ENCODE assay signal across 24 cellular contexts in genomic region chr3:167209011-167209410, GRCh38.
A peak's percentile ranks its signal among the peaks of the same experiment; 100 is the strongest.
DNase-seq lines count a peak whose midpoint lies in the region; ATAC-seq, FAIRE-seq and TF ChIP-seq lines count a peak whose summit lies in the region.
"Had no signal": no experiment of that assay in that cellular context is flagged by ENCODE, and none has a peak within 500 bp of the region (broad histone marks: within the 10 kb centered on the region; RNA-seq: fewer than 3 reads in every experiment).

No MANE protein-coding gene starts in this region.

- H2AK5ac ChIP-seq in mesendoderm (ENCODE audit: low read length) = no peak overlapping the region

- H3K27ac Mint-ChIP-seq in GM23338 = no peak overlapping the region
- H3K27ac Mint-ChIP-seq: HFFc6, IgD-negative memory B cell, T-cell had no signal

- no peaks in the 10 kb centered on the region for H3K36me3 Mint-ChIP-seq in GM23338 (ENCODE audit: low read depth)
- H3K36me3 Mint-ChIP-seq: CD4-positive, CD25-positive, alpha-beta regulatory T cell; IgD-negative memory B cell; T-cell had no signal

- no peaks in the 10 kb centered on the region for H3K27me3 ChIP-seq in GM23338 (ENCODE audit: insufficient read depth)
- H3K27me3 ChIP-seq in mesendoderm (ENCODE audit: insufficient read depth, low read length, poor library complexity) = no peaks in the 10 kb centered on the region
- H3K27me3 ChIP-seq: Peyer's patch had no signal

- no peak overlapping the region for H3K4me3 ChIP-seq in GM23338
- no peak overlapping the region for H3K4me3 ChIP-seq in mesendoderm (ENCODE audit: low read length)
- H3K4me3 ChIP-seq: Peyer's patch had no signal

- H3K4me2 ChIP-seq in GM23338 = no peak overlapping the region
- H3K4me2 ChIP-seq in mesendoderm (ENCODE audit: low read length) = no peak overlapping the region
- H3K4me2 ChIP-seq: SK-N-SH had no signal

- H3K79me1 ChIP-seq in mesendoderm (ENCODE audit: low read length) = no peaks in the 10 kb centered on the region

- no peak overlapping the region for H3K23ac ChIP-seq in mesendoderm (ENCODE audit: low read length)

- no peak overlapping the region for H2AFZ ChIP-seq in GM23338

- H2BK120ac ChIP-seq in mesendoderm (ENCODE audit: low read depth, low read length) = no peak overlapping the region

- H3K27ac ChIP-seq in GM23338 (ENCODE audit: low read depth) (no peak overlapping the region), VCaP (no peak overlapping the region), mesendoderm (ENCODE audit: low read depth, low read length) (no peak overlapping the region)
- H3K27ac ChIP-seq: Peyer's patch had no signal

- no peak for FAIRE-seq in D721Med (lab: Jason Lieb, UNC)
- FAIRE-seq: G401.6, GM18507 had no signal

- 0 out of 2 replicates have a peak, but pooled peaks cover 8% of the 10 kb centered on the region for H3K9me2 ChIP-seq in GM23338 (ENCODE audit: insufficient read depth)
- H3K9me2 ChIP-seq: SK-N-SH had no signal

- H2BK5ac ChIP-seq in mesendoderm (ENCODE audit: low read length) = no peak overlapping the region

- no peak overlapping the region for H3K4ac ChIP-seq in mesendoderm (ENCODE audit: low read depth, low read length)

- no peaks in the 10 kb centered on the region for H3K4me1 ChIP-seq in GM23338 (ENCODE audit: insufficient read depth)
- no peaks in the 10 kb centered on the region for H3K4me1 ChIP-seq in mesendoderm (ENCODE audit: control insufficient read depth, low read depth, low read length)
- H3K4me1 ChIP-seq: Caco-2, Peyer's patch had no signal

- peaks cover 3% of the 10 kb centered on the region for H3K27me3 Mint-ChIP-seq in GM23338 (ENCODE audit: insufficient read depth, low read depth, poor library complexity)
- H3K27me3 Mint-ChIP-seq: CD4-positive, CD25-positive, alpha-beta regulatory T cell; IgD-negative memory B cell; T-cell had no signal

- TF ChIP-seq CTCF in D721Med (IDR thresholded peaks at IDR 0.05; ENCODE audit: insufficient read depth, missing control alignments) (peak; percentile 15), GM23338 (conservative IDR thresholded peaks at IDR 0.05; ENCODE audit: low read depth in 2 of 2) (peak in 1 of 2 experiments; percentile 48; a peak in 2 of 4 replicates), VCaP (conservative IDR thresholded peaks at IDR 0.05) (peak; percentile 39)

- H3K4me3 Mint-ChIP-seq in GM23338 = no peak overlapping the region
- H3K4me3 Mint-ChIP-seq: CD4-positive, CD25-positive, alpha-beta regulatory T cell; HFFc6; IgD-negative memory B cell; T-cell had no signal

- no peaks in the 10 kb centered on the region for H4K20me1 ChIP-seq in GM23338 (replicated peaks; ENCODE audit: insufficient read depth)

- no peak overlapping the region for H3K9ac ChIP-seq in mesendoderm (ENCODE audit: low read length)
- H3K9ac ChIP-seq: SK-N-SH had no signal

- H3F3A ChIP-seq in GM23338 (replicated peaks; ENCODE audit: low read depth) = no peaks in the 10 kb centered on the region

- H3K4me1 Mint-ChIP-seq in GM23338 = no peaks in the 10 kb centered on the region
- H3K4me1 Mint-ChIP-seq: CD4-positive, CD25-positive, alpha-beta regulatory T cell; IgD-negative memory B cell; T-cell had no signal

- no peak overlapping the region for H4K8ac ChIP-seq in mesendoderm (ENCODE audit: low read depth, low read length)

- no peak for DNase-seq in D721Med (ENCODE audit: insufficient read length, low spot score)
- peak; percentile 2 for DNase-seq in GM23338 (ENCODE audit: low spot score)
- DNase-seq in mesendoderm = peak; percentile 22
- no peak for DNase-seq in DMS114 treated with DMSO at 0.1 percent for 48 hours (lab: John Stamatoyannopoulos, UW; ENCODE audit: unreplicated experiment)
- DNase-seq in cortex of kidney (lab: John Stamatoyannopoulos, UW) = no peak
- DNase-seq in iPS-NIHi11 (ENCODE audit: low spot score) = no peak
- DNase-seq: CD4-positive, CD25-positive, alpha-beta regulatory T cell; DMS79 treated with DMSO at 0.1 percent for 48 hours; GOT3; HFFc6; NCI-H1417; NCI-H2029; NCI-H2171; NCI-H446 treated with DMSO at 0.1 percent for 48 hours; NCI-H748 treated with DMSO at 0.1 percent for 48 hours; Peyer's patch; SK-N-SH; T-cell had no signal

- no peak overlapping the region for H3K18ac ChIP-seq in mesendoderm (ENCODE audit: low read length)

- no peak overlapping the region for H2BK15ac ChIP-seq in mesendoderm (replicated peaks; ENCODE audit: low read depth)

- no peaks in the 10 kb centered on the region for H3K9me3 Mint-ChIP-seq in GM23338

- peak; percentile 34; the same call in 1 of the 3 replicates for ATAC-seq in GM23338
- ATAC-seq: Right ventricle myocardium inferior, T-cell had no signal

- H3K79me2 ChIP-seq in GM23338 (replicated peaks; ENCODE audit: insufficient read depth) (no peaks in the 10 kb centered on the region), mesendoderm (ENCODE audit: control insufficient read depth, insufficient read depth, low read length) (no peaks in the 10 kb centered on the region)

- no peak overlapping the region for H3K56ac ChIP-seq in mesendoderm (ENCODE audit: low read length)

- H3K36me3 ChIP-seq in GM23338 (ENCODE audit: insufficient read depth) (no peaks in the 10 kb centered on the region), mesendoderm (ENCODE audit: control insufficient read depth, insufficient read depth, low read length) (no peaks in the 10 kb centered on the region)
- H3K36me3 ChIP-seq: Peyer's patch had no signal

- H4K5ac ChIP-seq in mesendoderm (ENCODE audit: low read length) = no peak overlapping the region

TF ChIP-seq in GM23338, 12 proteins besides CTCF, POLR2A, EP300 and RAD21 (continues in another document):
- no peak for TF ChIP-seq EZH2 (IDR thresholded peaks at IDR 0.05; ENCODE audit: low read depth, unreplicated experiment)
- TF ChIP-seq, protein P1, sequence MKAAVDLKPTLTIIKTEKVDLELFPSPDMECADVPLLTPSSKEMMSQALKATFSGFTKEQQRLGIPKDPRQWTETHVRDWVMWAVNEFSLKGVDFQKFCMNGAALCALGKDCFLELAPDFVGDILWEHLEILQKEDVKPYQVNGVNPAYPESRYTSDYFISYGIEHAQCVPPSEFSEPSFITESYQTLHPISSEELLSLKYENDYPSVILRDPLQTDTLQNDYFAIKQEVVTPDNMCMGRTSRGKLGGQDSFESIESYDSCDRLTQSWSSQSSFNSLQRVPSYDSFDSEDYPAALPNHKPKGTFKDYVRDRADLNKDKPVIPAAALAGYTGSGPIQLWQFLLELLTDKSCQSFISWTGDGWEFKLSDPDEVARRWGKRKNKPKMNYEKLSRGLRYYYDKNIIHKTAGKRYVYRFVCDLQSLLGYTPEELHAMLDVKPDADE (IDR thresholded peaks at IDR 0.05) = no peak
- TF ChIP-seq ZNF114 (CRISPR knock-in tag; IDR thresholded peaks at IDR 0.05) = no peak
- TF ChIP-seq CREB1 (CRISPR knock-in tag; IDR thresholded peaks at IDR 0.05; ENCODE audit: low read depth) = no peak
- TF ChIP-seq ZNF462 (CRISPR knock-in tag; IDR thresholded peaks at IDR 0.05) = no peak

Comparison
In these comparisons a context has a peak if more than half of its experiments do, and no peak if none do; other contexts are left out.
1. DNase-seq: peak in GM23338 (single experiment) and mesendoderm (single experiment); none in D721Med (single experiment), DMS114 treated with DMSO at 0.1 percent for 48 hours (single experiment), cortex of kidney (single experiment) and iPS-NIHi11 (single experiment).